24 cellular contexts compared by ENCODE assay signal in genomic region chr16:70658921-70659320, GRCh38.
"Had no signal": no experiment of that assay in that cellular context is flagged by ENCODE, and none has a peak within 500 bp of the region (broad histone marks: within the 10 kb centered on the region; RNA-seq: fewer than 3 reads in every experiment).

No MANE protein-coding gene starts in this region.

- H3K4me3 ChIP-seq: dorsolateral prefrontal cortex, esophagus muscularis mucosa, gastroesophageal sphincter, heart left ventricle, hepatocyte, lung, prostate gland, right atrium auricular region, thoracic aorta, tibial nerve, vagina had no signal

- FAIRE-seq: endothelial cell of umbilical vein, kidney had no signal

- H3K79me2 ChIP-seq: hepatocyte had no signal

- H3K27me3 ChIP-seq: dorsolateral prefrontal cortex, esophagus muscularis mucosa, foreskin keratinocyte, gastroesophageal sphincter, heart left ventricle, hepatocyte, neutrophil, right atrium auricular region, tibial nerve, vagina had no signal

- H3K4me2 ChIP-seq: hepatocyte had no signal

- H3K9me3 Mint-ChIP-seq: memory B cell; naive B cell; natural killer cell treated with Interleukin-12 subunit alpha and Interleukin-12 subunit beta and Interleukin-15 and Interleukin-18, amount 100 ng/mL, for 72 hours; neural crest cell; stimulated activated naive B cell treated with anti-CD40 and anti-IgM and Interleukin-4, amounts not matched to agents 10 μg/mL and 1 μg/mL and 100 μg/mL, for 72 hours; stimulated activated naive CD8-positive, alpha-beta T cell treated with anti-CD3 and anti-CD28 coated beads, Interleukin-15, Interleukin-2, amounts not matched to agents 100 ng/mL and 50 ng/mL, for 24 hours had no signal

- DNase-seq: effector CD8-positive, alpha-beta T cell; foreskin keratinocyte; heart left ventricle; kidney; naive B cell; stimulated activated naive B cell treated with anti-CD40 and anti-IgM and Interleukin-4, amounts not matched to agents 10 μg/mL and 1 μg/mL and 100 μg/mL, for 72 hours had no signal

- H3K27ac Mint-ChIP-seq: memory B cell; natural killer cell treated with Interleukin-12 subunit alpha and Interleukin-12 subunit beta and Interleukin-15 and Interleukin-18, amount 100 ng/mL, for 72 hours; stimulated activated naive B cell treated with anti-CD40 and anti-IgM and Interleukin-4, amounts not matched to agents 10 μg/mL and 1 μg/mL and 100 μg/mL, for 72 hours; stimulated activated naive CD8-positive, alpha-beta T cell treated with anti-CD3 and anti-CD28 coated beads, Interleukin-15, Interleukin-2, amounts not matched to agents 100 ng/mL and 50 ng/mL, for 24 hours had no signal

- H3K27ac ChIP-seq: esophagus muscularis mucosa, foreskin keratinocyte, gastroesophageal sphincter, heart left ventricle, hepatocyte, neutrophil, prostate gland, right atrium auricular region, thoracic aorta, vagina had no signal

- H2AFZ ChIP-seq: hepatocyte had no signal

- ATAC-seq: foreskin keratinocyte; gastroesophageal sphincter; left lobe of liver; natural killer cell treated with Interleukin-12 subunit alpha and Interleukin-12 subunit beta and Interleukin-15 and Interleukin-18, amount 100 ng/mL, for 72 hours; sciatic nerve; stimulated activated naive B cell treated with anti-CD40 and anti-IgM and Interleukin-4, amounts not matched to agents 10 μg/mL and 1 μg/mL and 100 μg/mL, for 72 hours had no signal

- H3K36me3 Mint-ChIP-seq: memory B cell; naive B cell; natural killer cell treated with Interleukin-12 subunit alpha and Interleukin-12 subunit beta and Interleukin-15 and Interleukin-18, amount 100 ng/mL, for 72 hours; stimulated activated naive B cell treated with anti-CD40 and anti-IgM and Interleukin-4, amounts not matched to agents 10 μg/mL and 1 μg/mL and 100 μg/mL, for 72 hours had no signal

- H3K4me1 ChIP-seq: foreskin keratinocyte, prostate gland had no signal

- H3K9me3 ChIP-seq: esophagus muscularis mucosa, gastroesophageal sphincter, heart left ventricle, neutrophil, prostate gland, right atrium auricular region, thoracic aorta, tibial nerve, vagina had no signal
